1 cellular context compared by ENCODE assay signal in genomic region chr9:133030317-133031129, GRCh38.
TF ChIP-seq lines count a peak whose summit lies in the region.

TSS of gene GTF3C5 (plus strand) at chr9:133030997. CDS start at chr9:133031012, 15 bp downstream.

TF ChIP-seq in HEK293, 187 proteins besides CTCF, POLR2A, EP300 and RAD21 (continued from another document and continues in another):
- TF ChIP-seq PRDM10 (tag by site-specific recombination; IDR thresholded peaks at IDR 0.05) = peak; percentile 56; the same call in 1 of the 2 replicates
- TF ChIP-seq KLF1 (tag by site-specific recombination; IDR thresholded peaks at IDR 0.05) = peak; percentile 63
- TF ChIP-seq PRDM6 (tag by site-specific recombination; IDR thresholded peaks at IDR 0.05) = 0 out of 2 replicates have a peak, but pooled peaks have one; percentile 15
- TF ChIP-seq ZNF561 (tag by site-specific recombination; IDR thresholded peaks at IDR 0.05; ENCODE audit: borderline replicate concordance) = peak; percentile 97
- TF ChIP-seq ZNF184 (tag by site-specific recombination; IDR thresholded peaks at IDR 0.05) = peak; percentile 85
- peak; percentile 98 for TF ChIP-seq ZNF692 (tag by site-specific recombination; IDR thresholded peaks at IDR 0.05)
- TF ChIP-seq ZNF146 (tag by site-specific recombination; IDR thresholded peaks at IDR 0.05) = peak; percentile 85
- TF ChIP-seq ZSCAN18 (tag by site-specific recombination; IDR thresholded peaks at IDR 0.05) = 0 out of 2 replicates have a peak, but pooled peaks have one; percentile 83
- no peak for TF ChIP-seq ZNF521 (tag by site-specific recombination; IDR thresholded peaks at IDR 0.05)
- no peak for TF ChIP-seq ZNF302 (tag by site-specific recombination; IDR thresholded peaks at IDR 0.05; ENCODE audit: low read depth)
- TF ChIP-seq ZNF645 (tag by site-specific recombination; IDR thresholded peaks at IDR 0.05) = 0 out of 2 replicates have a peak, but pooled peaks have one; percentile 72
- TF ChIP-seq ZNF24 (tag by site-specific recombination; IDR thresholded peaks at IDR 0.05) = peak; percentile 93
- TF ChIP-seq ZSCAN30 (tag by site-specific recombination; IDR thresholded peaks at IDR 0.05) = peak; percentile 88; the same call in 1 of the 2 replicates
- TF ChIP-seq KLF10 (tag by site-specific recombination; IDR thresholded peaks at IDR 0.05) = peak; percentile 77
- TF ChIP-seq ZNF560 (tag by site-specific recombination; IDR thresholded peaks at IDR 0.05; ENCODE audit: borderline replicate concordance) = no peak
- peak; percentile 81 for TF ChIP-seq ZNF394 (tag by site-specific recombination; IDR thresholded peaks at IDR 0.05; ENCODE audit: borderline replicate concordance)
- TF ChIP-seq ZNF664 (tag by site-specific recombination; IDR thresholded peaks at IDR 0.05) = 0 out of 2 replicates have a peak, but pooled peaks have one; percentile 54
- peak; percentile 84 for TF ChIP-seq ZNF600 (tag by site-specific recombination; IDR thresholded peaks at IDR 0.05)
- TF ChIP-seq ZNF248 (tag by site-specific recombination; IDR thresholded peaks at IDR 0.05) = no peak
- TF ChIP-seq ZNF174 (tag by site-specific recombination; IDR thresholded peaks at IDR 0.05) = peak; percentile 49; the same call in 1 of the 2 replicates
- peak; percentile 98 for TF ChIP-seq YY1 (tag by site-specific recombination; IDR thresholded peaks at IDR 0.05)
- no peak for TF ChIP-seq ZNF280C (tag by site-specific recombination; IDR thresholded peaks at IDR 0.05)
- no peak for TF ChIP-seq ZNF214 (tag by site-specific recombination; IDR thresholded peaks at IDR 0.05; ENCODE audit: borderline replicate concordance)
- TF ChIP-seq ZNF529 (tag by site-specific recombination; IDR thresholded peaks at IDR 0.05; ENCODE audit: insufficient replicate concordance) = no peak
- peak; percentile 76 for TF ChIP-seq ZNF518A (tag by site-specific recombination; conservative IDR thresholded peaks at IDR 0.05; ENCODE audit: low read depth)
- TF ChIP-seq ZNF239 (tag by site-specific recombination; IDR thresholded peaks at IDR 0.05) = no peak
- no peak for TF ChIP-seq ZNF223 (tag by site-specific recombination; IDR thresholded peaks at IDR 0.05)
- TF ChIP-seq GFI1B (tag by site-specific recombination; IDR thresholded peaks at IDR 0.05) = peak; percentile 47; the same call in 1 of the 2 replicates
- TF ChIP-seq ZFP3 (tag by site-specific recombination; IDR thresholded peaks at IDR 0.05; ENCODE audit: low read depth) = 0 out of 2 replicates have a peak, but pooled peaks have one; percentile 13
- peak; percentile 98 for TF ChIP-seq ZSCAN5A (tag by site-specific recombination; IDR thresholded peaks at IDR 0.05)
- peak; percentile 99 for TF ChIP-seq ZNF335 (tag by site-specific recombination; conservative IDR thresholded peaks at IDR 0.05)
- TF ChIP-seq ZNF510 (tag by site-specific recombination; IDR thresholded peaks at IDR 0.05; ENCODE audit: insufficient replicate concordance) = peak; percentile 40
- no peak for TF ChIP-seq ZNF48 (tag by site-specific recombination; IDR thresholded peaks at IDR 0.05)
- TF ChIP-seq ZNF280D (tag by site-specific recombination; IDR thresholded peaks at IDR 0.05) = peak; percentile 83; the same call in 1 of the 2 replicates
- peak; percentile 54 for TF ChIP-seq ZFHX2 (tag by site-specific recombination; conservative IDR thresholded peaks at IDR 0.05)
